In the genomic region with DNA sequence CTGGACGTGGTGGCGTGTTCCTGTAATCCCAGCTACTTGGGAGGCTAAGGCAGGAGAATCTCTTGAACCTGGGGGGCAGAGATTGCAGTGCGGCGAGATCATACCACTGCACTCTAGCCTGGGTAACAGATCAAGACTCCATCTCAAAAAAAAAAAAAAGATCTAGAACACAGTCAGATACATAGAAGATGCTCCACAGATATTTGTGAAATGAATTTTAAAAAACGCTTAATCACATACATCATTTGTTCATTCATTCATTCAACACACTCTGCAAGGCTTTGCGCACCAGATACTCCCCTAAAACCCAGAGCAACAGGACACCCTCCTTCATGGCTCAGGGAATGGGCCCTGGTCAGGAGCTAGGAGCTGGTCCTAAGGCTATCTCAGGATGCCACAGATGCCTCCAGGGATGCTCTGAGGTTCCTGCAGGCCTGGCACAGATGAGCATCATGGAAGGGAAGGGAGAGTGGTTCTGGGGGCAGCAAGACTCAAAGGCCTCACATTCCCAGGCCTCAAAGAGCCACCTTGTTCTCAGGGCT, we compare ENCODE assay signal across 1 cellular context.
TF ChIP-seq lines count a peak whose summit lies in the region.

No MANE protein-coding gene starts in this region.

TF ChIP-seq in HepG2, 621 proteins besides CTCF, POLR2A, EP300 and RAD21:
- TF ChIP-seq ZNF138 (CRISPR knock-in tag; IDR thresholded peaks at IDR 0.05; ENCODE audit: low read depth) (no peak), ZNF850 (CRISPR knock-in tag; conservative IDR thresholded peaks at IDR 0.05) (no peak), ZNF550 (CRISPR knock-in tag; IDR thresholded peaks at IDR 0.05; ENCODE audit: borderline replicate concordance) (0 out of 2 replicates have a peak, but pooled peaks have one; percentile 23), ZNF816 (CRISPR knock-in tag; IDR thresholded peaks at IDR 0.05; ENCODE audit: borderline replicate concordance) (no peak), PHF8 (CRISPR knock-in tag; IDR thresholded peaks at IDR 0.05) (no peak), ZFP37 (CRISPR knock-in tag; IDR thresholded peaks at IDR 0.05; ENCODE audit: borderline replicate concordance) (no peak), ZNF337 (CRISPR knock-in tag; IDR thresholded peaks at IDR 0.05; ENCODE audit: borderline replicate concordance, low read depth) (no peak), ZNF652 (CRISPR knock-in tag; IDR thresholded peaks at IDR 0.05; ENCODE audit: borderline replicate concordance, low read depth) (no peak), ZNF432 (CRISPR knock-in tag; IDR thresholded peaks at IDR 0.05; ENCODE audit: borderline replicate concordance) (no peak), PAWR (CRISPR knock-in tag; IDR thresholded peaks at IDR 0.05; ENCODE audit: borderline replicate concordance) (0 out of 2 replicates have a peak, but pooled peaks have one; percentile 53), CHD2 (IDR thresholded peaks at IDR 0.05; ENCODE audit: low read depth, low read length) (no peak), ZNF709 (CRISPR knock-in tag; IDR thresholded peaks at IDR 0.05) (no peak), NCOA2 (CRISPR knock-in tag; IDR thresholded peaks at IDR 0.05) (no peak), ZNF24 (IDR thresholded peaks at IDR 0.05) (peak; percentile 42; the same call in 1 of the 2 replicates), ZFY (CRISPR knock-in tag; IDR thresholded peaks at IDR 0.05) (no peak), MEF2D (CRISPR knock-in tag; IDR thresholded peaks at IDR 0.05) (no peak), LCORL (IDR thresholded peaks at IDR 0.05) (no peak), LCORL (CRISPR knock-in tag; IDR thresholded peaks at IDR 0.05) (no peak)
- TF ChIP-seq, protein P1, sequence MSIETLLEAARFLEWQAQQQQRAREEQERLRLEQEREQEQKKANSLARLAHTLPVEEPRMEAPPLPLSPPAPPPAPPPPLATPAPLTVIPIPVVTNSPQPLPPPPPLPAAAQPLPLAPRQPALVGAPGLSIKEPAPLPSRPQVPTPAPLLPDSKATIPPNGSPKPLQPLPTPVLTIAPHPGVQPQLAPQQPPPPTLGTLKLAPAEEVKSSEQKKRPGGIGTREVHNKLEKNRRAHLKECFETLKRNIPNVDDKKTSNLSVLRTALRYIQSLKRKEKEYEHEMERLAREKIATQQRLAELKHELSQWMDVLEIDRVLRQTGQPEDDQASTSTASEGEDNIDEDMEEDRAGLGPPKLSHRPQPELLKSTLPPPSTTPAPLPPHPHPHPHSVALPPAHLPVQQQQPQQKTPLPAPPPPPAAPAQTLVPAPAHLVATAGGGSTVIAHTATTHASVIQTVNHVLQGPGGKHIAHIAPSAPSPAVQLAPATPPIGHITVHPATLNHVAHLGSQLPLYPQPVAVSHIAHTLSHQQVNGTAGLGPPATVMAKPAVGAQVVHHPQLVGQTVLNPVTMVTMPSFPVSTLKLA (IDR thresholded peaks at IDR 0.05), result no peak
- TF ChIP-seq, protein P2, sequence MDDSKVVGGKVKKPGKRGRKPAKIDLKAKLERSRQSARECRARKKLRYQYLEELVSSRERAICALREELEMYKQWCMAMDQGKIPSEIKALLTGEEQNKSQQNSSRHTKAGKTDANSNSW (CRISPR knock-in tag; IDR thresholded peaks at IDR 0.05; ENCODE audit: borderline replicate concordance), result no peak
- TF ChIP-seq, protein P3, sequence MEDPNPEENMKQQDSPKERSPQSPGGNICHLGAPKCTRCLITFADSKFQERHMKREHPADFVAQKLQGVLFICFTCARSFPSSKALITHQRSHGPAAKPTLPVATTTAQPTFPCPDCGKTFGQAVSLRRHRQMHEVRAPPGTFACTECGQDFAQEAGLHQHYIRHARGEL (CRISPR knock-in tag; IDR thresholded peaks at IDR 0.05), result no peak
- TF ChIP-seq, protein P4, sequence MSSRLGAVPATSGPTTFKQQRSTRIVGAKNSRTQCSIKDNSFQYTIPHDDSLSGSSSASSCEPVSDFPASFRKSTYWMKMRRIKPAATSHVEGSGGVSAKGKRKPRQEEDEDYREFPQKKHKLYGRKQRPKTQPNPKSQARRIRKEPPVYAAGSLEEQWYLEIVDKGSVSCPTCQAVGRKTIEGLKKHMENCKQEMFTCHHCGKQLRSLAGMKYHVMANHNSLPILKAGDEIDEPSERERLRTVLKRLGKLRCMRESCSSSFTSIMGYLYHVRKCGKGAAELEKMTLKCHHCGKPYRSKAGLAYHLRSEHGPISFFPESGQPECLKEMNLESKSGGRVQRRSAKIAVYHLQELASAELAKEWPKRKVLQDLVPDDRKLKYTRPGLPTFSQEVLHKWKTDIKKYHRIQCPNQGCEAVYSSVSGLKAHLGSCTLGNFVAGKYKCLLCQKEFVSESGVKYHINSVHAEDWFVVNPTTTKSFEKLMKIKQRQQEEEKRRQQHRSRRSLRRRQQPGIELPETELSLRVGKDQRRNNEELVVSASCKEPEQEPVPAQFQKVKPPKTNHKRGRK (CRISPR knock-in tag; IDR thresholded peaks at IDR 0.05), result no peak
